In the genomic region with DNA sequence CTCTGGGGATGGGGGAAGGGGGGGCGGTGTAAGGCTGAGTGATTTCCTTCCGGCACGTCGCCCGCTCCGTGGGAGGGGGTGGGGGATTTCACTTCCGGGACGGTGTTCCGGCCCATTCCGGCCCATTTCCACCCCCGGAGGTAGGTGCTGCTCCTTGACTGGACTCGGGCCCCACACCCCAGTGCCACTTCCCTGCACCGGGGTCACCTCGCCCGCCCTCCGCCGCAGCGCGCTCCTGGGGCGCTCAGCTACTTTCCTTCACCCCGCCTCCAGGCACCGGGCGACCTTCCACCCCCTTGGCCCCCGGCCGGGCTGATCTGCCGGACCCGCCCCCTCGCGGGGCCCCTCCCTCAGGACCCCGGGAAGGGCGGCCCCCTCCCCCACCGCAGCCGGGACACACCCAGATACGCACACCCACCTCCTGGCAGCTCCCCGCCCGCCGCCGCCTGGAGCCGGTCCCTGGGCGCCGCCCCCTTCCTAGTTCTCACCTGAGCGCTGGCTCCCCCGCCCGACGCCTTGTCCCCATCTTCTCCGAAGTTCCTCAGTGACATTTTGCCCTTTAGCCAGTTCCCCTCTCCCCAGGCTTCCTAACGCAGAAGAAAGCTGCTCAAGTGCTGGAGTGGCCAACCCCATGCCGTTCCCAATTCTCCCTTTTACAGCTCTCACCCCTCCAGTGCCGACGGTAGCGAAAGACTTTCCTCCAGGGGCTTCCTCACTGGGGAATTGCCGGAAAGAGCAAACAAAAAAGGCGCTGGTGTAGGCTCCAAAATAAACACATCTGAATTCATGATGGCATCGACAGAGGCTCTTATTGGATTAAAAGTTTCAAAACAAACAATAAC, we compare ENCODE assay signal across 1 cellular context.
TF ChIP-seq lines count a peak whose summit lies in the region.

A gene with protein sequence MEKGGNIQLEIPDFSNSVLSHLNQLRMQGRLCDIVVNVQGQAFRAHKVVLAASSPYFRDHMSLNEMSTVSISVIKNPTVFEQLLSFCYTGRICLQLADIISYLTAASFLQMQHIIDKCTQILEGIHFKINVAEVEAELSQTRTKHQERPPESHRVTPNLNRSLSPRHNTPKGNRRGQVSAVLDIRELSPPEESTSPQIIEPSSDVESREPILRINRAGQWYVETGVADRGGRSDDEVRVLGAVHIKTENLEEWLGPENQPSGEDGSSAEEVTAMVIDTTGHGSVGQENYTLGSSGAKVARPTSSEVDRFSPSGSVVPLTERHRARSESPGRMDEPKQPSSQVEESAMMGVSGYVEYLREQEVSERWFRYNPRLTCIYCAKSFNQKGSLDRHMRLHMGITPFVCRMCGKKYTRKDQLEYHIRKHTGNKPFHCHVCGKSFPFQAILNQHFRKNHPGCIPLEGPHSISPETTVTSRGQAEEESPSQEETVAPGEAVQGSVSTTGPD (plus strand): TSS at position 115 of the 842 bp plus-strand sequence. CDS start 1,846 bp downstream, outside the sequence.

TF ChIP-seq in H1, 55 proteins besides CTCF, POLR2A, EP300 and RAD21 (continued from another document):
- TF ChIP-seq EGR1 (IDR thresholded peaks at IDR 0.05; ENCODE audit: borderline replicate concordance, low read depth, low read length) (peak; percentile 94), CHD2 (IDR thresholded peaks at IDR 0.05; ENCODE audit: low read length) (no peak; the same call in 1 of the 2 replicates), MAFK (IDR thresholded peaks at IDR 0.05; ENCODE audit: low read depth, low read length) (no peak), TBP (IDR thresholded peaks at IDR 0.05; ENCODE audit: low read depth, low read length) (no peak)
- TF ChIP-seq, protein P1, sequence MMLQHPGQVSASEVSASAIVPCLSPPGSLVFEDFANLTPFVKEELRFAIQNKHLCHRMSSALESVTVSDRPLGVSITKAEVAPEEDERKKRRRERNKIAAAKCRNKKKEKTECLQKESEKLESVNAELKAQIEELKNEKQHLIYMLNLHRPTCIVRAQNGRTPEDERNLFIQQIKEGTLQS (IDR thresholded peaks at IDR 0.05; ENCODE audit: insufficient read depth, low read depth, low read length) = no peak
